In the genomic region with DNA sequence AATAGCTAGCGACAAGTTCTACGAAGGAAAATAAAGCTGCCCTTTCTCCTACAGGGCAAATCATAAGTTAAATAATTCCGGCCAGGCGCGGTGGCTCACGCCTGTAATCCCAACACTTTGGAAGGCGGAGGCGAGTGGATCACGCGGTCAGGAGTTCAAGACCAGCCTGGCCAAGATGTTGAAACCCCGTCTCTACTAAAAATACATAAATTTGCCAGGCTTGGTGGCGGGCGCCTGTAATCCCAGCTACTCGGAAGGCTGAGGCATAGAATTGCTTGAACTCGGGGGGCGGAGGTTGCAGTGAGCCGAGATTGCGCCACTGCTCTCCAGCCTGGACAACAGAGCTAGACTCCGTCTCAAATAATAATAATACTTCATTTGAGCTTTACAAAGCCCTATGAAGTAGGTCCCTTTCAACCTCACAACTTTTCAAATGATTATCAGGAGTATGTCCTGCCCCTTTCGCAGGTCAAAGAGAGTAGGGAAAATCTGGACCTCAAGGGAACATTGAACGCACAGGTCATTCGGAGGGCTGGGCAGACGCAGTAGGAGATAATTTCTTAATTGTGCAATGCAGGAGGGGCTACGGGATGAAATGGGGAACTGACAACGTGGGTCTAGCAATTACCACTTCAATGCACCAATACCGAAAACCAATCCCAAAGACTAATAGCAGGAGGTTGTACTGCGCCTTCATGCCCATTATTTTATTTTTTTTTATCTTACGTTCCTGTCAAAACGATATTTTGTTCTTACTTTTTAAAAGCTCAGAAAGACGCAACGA, we compare ENCODE assay signal across 8 cellular contexts. TPM values are rescaled to one million over a fixed set of nuclear protein-coding genes. Genes with fewer than 3 reads are reported as not detected.
DNase-seq lines count a peak whose midpoint lies in the region; ATAC-seq and TF ChIP-seq lines count a peak whose summit lies in the region.

No MANE protein-coding gene starts in this region.

- peak overlapping the region; percentile 94 for H3K4me3 Mint-ChIP-seq in activated T-helper 1 cell treated with anti-CD3 and anti-CD28 coated beads, Interleukin-12 subunit alpha, Interleukin-12 subunit beta, Interleukin-2, Interleukin-4 antibody, amounts not matched to agents 30 ng/mL and 10 ng/mL and 1 ng/mL, durations not matched to agents 14 hours and 24 hours and 36 hours

- peak overlapping the region; percentile 78 for H3K27ac Mint-ChIP-seq in activated T-helper 1 cell treated with anti-CD3 and anti-CD28 coated beads, Interleukin-12 subunit alpha, Interleukin-12 subunit beta, Interleukin-2, Interleukin-4 antibody, amounts not matched to agents 30 ng/mL and 10 ng/mL and 1 ng/mL, durations not matched to agents 14 hours and 24 hours and 36 hours

- H3K9ac ChIP-seq in subcutaneous abdominal adipose tissue (ENCODE audit: low read length in 5 of 5) = peak overlapping the region; percentile 78 to 89 (median 84)

- TF ChIP-seq CTCF in 22Rv1 (IDR thresholded peaks at IDR 0.05) = no peak
- no peak for TF ChIP-seq CTCF in HFF-Myc (IDR thresholded peaks at IDR 0.05; ENCODE audit: low read depth, low read length, missing control alignments)

- peaks cover 27% of the 10 kb centered on the region for H3K4me1 Mint-ChIP-seq in activated T-helper 1 cell treated with anti-CD3 and anti-CD28 coated beads, Interleukin-12 subunit alpha, Interleukin-12 subunit beta, Interleukin-2, Interleukin-4 antibody, amounts not matched to agents 30 ng/mL and 10 ng/mL and 1 ng/mL, durations not matched to agents 14 hours and 24 hours and 36 hours (ENCODE audit: low read depth)

- H3K27me3 Mint-ChIP-seq in activated T-helper 1 cell treated with anti-CD3 and anti-CD28 coated beads, Interleukin-12 subunit alpha, Interleukin-12 subunit beta, Interleukin-2, Interleukin-4 antibody, amounts not matched to agents 30 ng/mL and 10 ng/mL and 1 ng/mL, durations not matched to agents 14 hours and 24 hours and 36 hours (ENCODE audit: insufficient read depth) = no peaks in the 10 kb centered on the region

- H3K4me3 ChIP-seq in HFF-Myc (replicated peaks; ENCODE audit: low read depth, low read length) = peak overlapping the region; percentile 83
- peak overlapping the region; percentile 62 for H3K4me3 ChIP-seq in iPS-18c (ENCODE audit: insufficient read depth, low read depth, low read length)
- H3K4me3 ChIP-seq in subcutaneous abdominal adipose tissue (ENCODE audit: low read depth in 1 of 5, low read length in 5 of 5) = peak overlapping the region; percentile 97 to 99 (median 99)

- intact Hi-C loops in activated T-helper 1 cell treated with anti-CD3 and anti-CD28 coated beads, Interleukin-12 subunit alpha, Interleukin-12 subunit beta, Interleukin-2, Interleukin-4 antibody, amounts not matched to agents 30 ng/mL and 10 ng/mL and 1 ng/mL, durations not matched to agents 14 hours and 24 hours and 36 hours (cut with micrococcal nuclease) = loop anchor here (1.0 kb wide), 6 partner anchors 19 to 626 kb away; partner anchors contain the start of gene TRIM44

- peak overlapping the region; percentile 42; the same call in 1 of the 2 replicates for H3K27ac ChIP-seq in 22Rv1
- peak overlapping the region; percentile 80 for H3K27ac ChIP-seq in subcutaneous abdominal adipose tissue (ENCODE audit: low read depth, low read length)

- H3K36me3 ChIP-seq in subcutaneous abdominal adipose tissue (ENCODE audit: control insufficient read depth in 5 of 5, insufficient read depth in 5 of 5, low read length in 5 of 5) = no peaks in the 10 kb centered on the region

- no peak for ATAC-seq in HG02642 (IDR thresholded peaks at IDR 0.05; ENCODE audit: poor library complexity, unreplicated experiment)

- H3K4me1 ChIP-seq in subcutaneous abdominal adipose tissue (ENCODE audit: control insufficient read depth in 5 of 5, insufficient read depth in 5 of 5, low read length in 5 of 5) = peaks cover 2 to 27% (median 25%) of the 10 kb centered on the region in 5 donors

- H3K9me3 ChIP-seq in iPS-18c (ENCODE audit: control insufficient read depth, insufficient read depth, low read length) = no peaks in the 10 kb centered on the region
- H3K9me3 ChIP-seq in subcutaneous abdominal adipose tissue (ENCODE audit: control insufficient read depth in 5 of 5, low read length in 5 of 5) = peaks cover 0 to 2% (median 0%) of the 10 kb centered on the region in 5 donors

- no peaks in the 10 kb centered on the region for H3K27me3 ChIP-seq in subcutaneous abdominal adipose tissue (ENCODE audit: control insufficient read depth in 5 of 5, insufficient read depth in 4 of 5, low read length in 5 of 5)

- no peak for DNase-seq in HFF-Myc (ENCODE audit: extremely low read depth, low read depth)
- DNase-seq in activated T-helper 1 cell treated with anti-CD3 and anti-CD28 coated beads, Interleukin-12 subunit alpha, Interleukin-12 subunit beta, Interleukin-2, Interleukin-4 antibody, amounts not matched to agents 30 ng/mL and 10 ng/mL and 1 ng/mL, durations not matched to agents 14 hours and 24 hours and 36 hours (ENCODE audit: low spot score) = no peak
- DNase-seq in NCI-H510A treated with DMSO at 0.1 percent for 48 hours (lab: John Stamatoyannopoulos, UW) = no peak
- DNase-seq in activated CD8-positive, alpha-beta memory T cell treated with anti-CD3 and anti-CD28 coated beads for 24 hours = no peak

- no peaks in the 10 kb centered on the region for H3K9me3 Mint-ChIP-seq in activated T-helper 1 cell treated with anti-CD3 and anti-CD28 coated beads, Interleukin-12 subunit alpha, Interleukin-12 subunit beta, Interleukin-2, Interleukin-4 antibody, amounts not matched to agents 30 ng/mL and 10 ng/mL and 1 ng/mL, durations not matched to agents 14 hours and 24 hours and 36 hours

- H3K36me3 Mint-ChIP-seq in activated T-helper 1 cell treated with anti-CD3 and anti-CD28 coated beads, Interleukin-12 subunit alpha, Interleukin-12 subunit beta, Interleukin-2, Interleukin-4 antibody, amounts not matched to agents 30 ng/mL and 10 ng/mL and 1 ng/mL, durations not matched to agents 14 hours and 24 hours and 36 hours (ENCODE audit: low read depth) = peaks cover 1% of the 10 kb centered on the region

RNA-seq across cellular contexts. Expression of gene COMMD9, which starts 0.6 kb away (rescaled TPM):
- total RNA-seq in activated T-helper 1 cell treated with anti-CD3 and anti-CD28 coated beads, Interleukin-12 subunit alpha, Interleukin-12 subunit beta, Interleukin-2, Interleukin-4 antibody, amounts not matched to agents 30 ng/mL and 10 ng/mL and 1 ng/mL, durations not matched to agents 14 hours and 24 hours and 36 hours = 39.7 and 41.3 TPM in 2 replicates

RNA-seq across cellular contexts. Expression of gene PRR5L, which starts 7.5 kb away (rescaled TPM):
- total RNA-seq in activated T-helper 1 cell treated with anti-CD3 and anti-CD28 coated beads, Interleukin-12 subunit alpha, Interleukin-12 subunit beta, Interleukin-2, Interleukin-4 antibody, amounts not matched to agents 30 ng/mL and 10 ng/mL and 1 ng/mL, durations not matched to agents 14 hours and 24 hours and 36 hours = 56.6 and 64.0 TPM in 2 replicates
